In genomic region chr5:56815657-56816545, GRCh38 we compare ENCODE assay signal across 8 cellular contexts. TPM values are rescaled to one million over a fixed set of nuclear protein-coding genes. Genes with fewer than 3 reads are reported as not detected.
A peak's percentile ranks its signal among the peaks of the same experiment; 100 is the strongest.
DNase-seq lines count a peak whose midpoint lies in the region; ATAC-seq and TF ChIP-seq lines count a peak whose summit lies in the region.

No MANE protein-coding gene starts in this region.

- intact Hi-C loops in adrenal gland (cut with DNase I) (no loop called here), gastrocnemius medialis (cut with DNase I; ENCODE audit: low total_unique reads) (loop anchor here (2.0 to 5.0 kb wide), 3 partner anchors 91 to 821 kb away; partner anchors contain the start of genes IL6ST, MIER3 and SETD9)

- in situ Hi-C loops in gastrocnemius medialis (cut with MboI; ENCODE audit: low sequenced_read_pairs in 4 of 4), result no loop called here

- peaks cover 50% of the 10 kb centered on the region for H3K79me2 ChIP-seq in hepatocyte

- 0 to 1% (median 0%) methylated on average over 6 to 116 of the region's 116 CpGs; no CpG with 5 or more reads in 1 of the 4 donors for WGBS in adrenal gland, 4 donors
- WGBS in hepatocyte (ENCODE audit: low lambda C conversion rate, missing lambda C conversion rate), result under 1% methylated on average over 59 of the region's 116 CpGs

- POLR2A ChIA-PET in AG04449 (lab: Yijun Ruan, JAX), result no interaction called here

- DNase-seq in AG04449 (ENCODE audit: low read depth, low spot score), result no peak
- DNase-seq in RWPE2 (ENCODE audit: low spot score), result no peak
- DNase-seq in adrenal gland, result peak in 6 of 7 donors; percentile 19 to 64 (median 47)
- DNase-seq in hepatocyte (ENCODE audit: low spot score), result peak; percentile 55
- DNase-seq in gastrocnemius medialis, result peak in 1 of 2 donors; percentile 25
- no peak for DNase-seq in DMS114 treated with DMSO at 0.1 percent for 48 hours (lab: John Stamatoyannopoulos, UW; ENCODE audit: unreplicated experiment)

- H3K27me3 ChIP-seq in RWPE2 (ENCODE audit: insufficient read depth, poor library complexity, severe bottlenecking), result no peaks in the 10 kb centered on the region
- H3K27me3 ChIP-seq in adrenal gland, result no peaks in the 10 kb centered on the region
- no peaks in the 10 kb centered on the region for H3K27me3 ChIP-seq in hepatocyte
- no peaks in the 10 kb centered on the region for H3K27me3 ChIP-seq in gastrocnemius medialis

- H3K4me3 ChIP-seq in AG04449 (ENCODE audit: low read depth, low read length) (peak overlapping the region; percentile 74), RWPE2 (ENCODE audit: severe bottlenecking) (peak overlapping the region; percentile 97), adrenal gland (peak overlapping the region; percentile 81 to 98 (median 93)), hepatocyte (peak overlapping the region; percentile 78), gastrocnemius medialis (peak overlapping the region; percentile 66 to 82 (median 76))

- TF ChIP-seq CTCF in AG04449 (IDR thresholded peaks at IDR 0.05; ENCODE audit: insufficient read depth, low read length, missing control alignments) (no peak), RWPE2 (IDR thresholded peaks at IDR 0.05; ENCODE audit: poor library complexity, severe bottlenecking) (no peak), adrenal gland (IDR thresholded peaks at IDR 0.05) (peak in 1 of 6 experiments; percentile 6), hepatocyte (IDR thresholded peaks at IDR 0.05; ENCODE audit: poor library complexity) (no peak), gastrocnemius medialis (IDR thresholded peaks at IDR 0.05 in 4 of 5, conservative IDR thresholded peaks at IDR 0.05 in 1 of 5) (no peak)

- no peaks in the 10 kb centered on the region for H3K36me3 ChIP-seq in RWPE2 (ENCODE audit: low read depth)
- H3K36me3 ChIP-seq in adrenal gland (replicated peaks in 1 of 2), result no peaks in the 10 kb centered on the region
- no peaks in the 10 kb centered on the region for H3K36me3 ChIP-seq in hepatocyte (replicated peaks; ENCODE audit: insufficient read depth, low read depth)
- no peaks in the 10 kb centered on the region for H3K36me3 ChIP-seq in gastrocnemius medialis

- CTCF ChIA-PET in AG04449 (lab: Yijun Ruan, JAX), result no interaction called here

- TF ChIP-seq POLR2A in adrenal gland (IDR thresholded peaks at IDR 0.05), result no peak
- TF ChIP-seq POLR2A in gastrocnemius medialis (IDR thresholded peaks at IDR 0.05), result no peak

- peak overlapping the region; percentile 35 for H2AFZ ChIP-seq in hepatocyte

- H3K9me2 ChIP-seq in hepatocyte (replicated peaks; ENCODE audit: insufficient read depth), result no peaks in the 10 kb centered on the region

- H3K4me1 ChIP-seq in RWPE2 (ENCODE audit: insufficient read depth, poor library complexity, severe bottlenecking), result peaks cover 25% of the 10 kb centered on the region
- H3K4me1 ChIP-seq in adrenal gland (replicated peaks in 1 of 2), result peaks cover 23 to 38% of the 10 kb centered on the region in 2 donors
- peaks cover 6% of the 10 kb centered on the region for H3K4me1 ChIP-seq in hepatocyte (ENCODE audit: insufficient read depth)
- H3K4me1 ChIP-seq in gastrocnemius medialis, result peaks cover 36 to 38% of the 10 kb centered on the region in 2 donors

- peaks cover 13% of the 10 kb centered on the region for H4K20me1 ChIP-seq in hepatocyte (ENCODE audit: insufficient read depth, poor library complexity, severe bottlenecking)

- peak; percentile 39 for ATAC-seq in GM18909 (IDR thresholded peaks at IDR 0.05; ENCODE audit: poor library complexity, unreplicated experiment)
- ATAC-seq in HG03103 (IDR thresholded peaks at IDR 0.05; ENCODE audit: low read depth, unreplicated experiment), result peak; percentile 26
- ATAC-seq in RWPE2 (ENCODE audit: low read depth), result peak; percentile 5
- peak; percentile 65 to 67 for ATAC-seq in gastrocnemius medialis

- H3K9me3 ChIP-seq in RWPE2 (ENCODE audit: severe bottlenecking), result no peaks in the 10 kb centered on the region
- H3K9me3 ChIP-seq in adrenal gland (replicated peaks in 1 of 3), result no peaks in the 10 kb centered on the region
- no peaks in the 10 kb centered on the region for H3K9me3 ChIP-seq in hepatocyte (ENCODE audit: low read depth)
- H3K9me3 ChIP-seq in gastrocnemius medialis, result no peaks in the 10 kb centered on the region

- H3K27ac ChIP-seq in RWPE2 (ENCODE audit: poor library complexity, severe bottlenecking) (peak overlapping the region; percentile 63), adrenal gland (peak overlapping the region; percentile 61 to 99 (median 94)), hepatocyte (peak overlapping the region; percentile 96), gastrocnemius medialis (peak overlapping the region; percentile 75 to 94 (median 84))

- H3K4me2 ChIP-seq in hepatocyte, result peak overlapping the region; percentile 75

RNA-seq across cellular contexts. Expression of gene MAP3K1, which starts 0.6 kb away (rescaled TPM):
- 10 to 100 TPM; 12.2 to 22.9 (median 16.4) TPM for total RNA-seq in adrenal gland
- 10 to 100 TPM in 1 of 3 donors, 1 to 10 TPM in 2; 4.9 to 10.3 (median 6.0) TPM for polyA plus RNA-seq in adrenal gland
- total RNA-seq in hepatocyte, result 36.0 and 38.2 TPM in 2 replicates
- polyA plus RNA-seq in hepatocyte, result 11.2 and 12.0 TPM in 2 replicates
- total RNA-seq in gastrocnemius medialis, result 1 to 10 TPM; 4.2 to 6.8 (median 5.4) TPM

Comparison
In these comparisons a context has a peak if more than half of its experiments do, and no peak if none do; other contexts are left out.
1. DNase-seq: peak in adrenal gland (6 of 7) and hepatocyte (single experiment); none in AG04449 (single experiment), RWPE2 (single experiment) and DMS114 treated with DMSO at 0.1 percent for 48 hours (single experiment).
2. ATAC-seq: peak in every context shown above with its lines; median percentile 66 in gastrocnemius medialis; 39 in GM18909; 26 in HG03103; 5 in RWPE2.
3. Peak in every context shown above with its lines, with median percentiles within 50 percentile points of each other: H3K4me3 ChIP-seq and H3K27ac ChIP-seq.